In genomic region chr5:5140051-5141010, GRCh38 we compare ENCODE assay signal across 11 cellular contexts. TPM values are rescaled to one million over a fixed set of nuclear protein-coding genes. Genes with fewer than 3 reads are reported as not detected.
DNase-seq lines count a peak whose midpoint lies in the region; ATAC-seq and TF ChIP-seq lines count a peak whose summit lies in the region.
"Had no signal": no experiment of that assay in that cellular context is flagged by ENCODE, and none has a peak within 500 bp of the region (broad histone marks: within the 10 kb centered on the region; RNA-seq: fewer than 3 reads in every experiment).

Gene ADAMTS16 (plus strand): TSS chr5:5140330. CDS start chr5:5140468, 138 bp downstream.

- 1 to 3% methylated on average over 13 to 30 of the region's 97 CpGs for WGBS in esophagus squamous epithelium, 2 donors
- WGBS in gastroesophageal sphincter (ENCODE audit: low coverage in 1 of 2), 2 donors: 0 to 2% methylated on average over 13 to 26 of the region's 97 CpGs

- peaks cover 16% of the 10 kb centered on the region for H3K4me1 ChIP-seq in Caco-2
- H3K4me1 ChIP-seq in esophagus squamous epithelium: peaks cover 9 to 22% (median 10%) of the 10 kb centered on the region in 3 donors
- peaks cover 0 to 24% (median 14%) of the 10 kb centered on the region in 3 donors for H3K4me1 ChIP-seq in gastroesophageal sphincter

- H3K27me3 Mint-ChIP-seq in Caco-2 (ENCODE audit: insufficient read depth, unreplicated experiment) (no peaks in the 10 kb centered on the region), osteocyte (ENCODE audit: unreplicated experiment) (peaks cover 36% of the 10 kb centered on the region)

- no peak for TF ChIP-seq POLR2A in esophagus squamous epithelium (IDR thresholded peaks at IDR 0.05)
- TF ChIP-seq POLR2A in gastroesophageal sphincter (IDR thresholded peaks at IDR 0.05): no peak

- POLR2A ChIA-PET in Caco-2 (lab: Charles Lee): no interaction called here

- no peak for TF ChIP-seq EP300 in gastroesophageal sphincter (IDR thresholded peaks at IDR 0.05)

- no peak within 1 kb of the TSS for H3K27ac ChIP-seq in esophagus squamous epithelium
- H3K27ac ChIP-seq in gastroesophageal sphincter: peak within 1 kb of the TSS in 1 of 4 donors; percentile 37
- H3K27ac ChIP-seq: SK-N-MC had no signal

- H3K36me3 Mint-ChIP-seq in Caco-2 (ENCODE audit: insufficient read depth, unreplicated experiment) (no peaks in the 10 kb centered on the region), osteocyte (ENCODE audit: unreplicated experiment) (no peaks in the 10 kb centered on the region)

- ATAC-seq in GM18498 (IDR thresholded peaks at IDR 0.05; ENCODE audit: unreplicated experiment) (no peak), gastroesophageal sphincter (no peak), HG02798 (IDR thresholded peaks at IDR 0.05; ENCODE audit: poor library complexity, unreplicated experiment) (no peak)

- H3K4me3 ChIP-seq in Caco-2 (ENCODE audit: low read depth, low read length): no peak within 1 kb of the TSS
- H3K4me3 ChIP-seq in esophagus squamous epithelium: peak within 1 kb of the TSS in 3 of 4 donors; percentile 14 to 51 (median 36)
- peak within 1 kb of the TSS in 1 of 2 donors; percentile 44 for H3K4me3 ChIP-seq in gastroesophageal sphincter
- H3K4me3 ChIP-seq: SK-N-MC had no signal

- H3K27me3 ChIP-seq in Caco-2 (replicated peaks; ENCODE audit: control insufficient read depth, insufficient read depth, low read length) (no peaks in the 10 kb centered on the region), esophagus squamous epithelium (peaks cover 0 to 49% (median 10%) of the 10 kb centered on the region in 4 donors), gastroesophageal sphincter (peaks cover 62% of the 10 kb centered on the region)

- H3K27ac Mint-ChIP-seq in Caco-2 (ENCODE audit: unreplicated experiment): peak within 1 kb of the TSS; percentile 29
- no peak within 1 kb of the TSS for H3K27ac Mint-ChIP-seq in osteocyte (ENCODE audit: unreplicated experiment)
- H3K27ac Mint-ChIP-seq: activated T-helper 2 cell treated with anti-CD3 and anti-CD28 coated beads, Interferon-gamma antibody, Interleukin-2, Interleukin-4, amounts not matched to agents 10 μg/mL and 5 μg/mL and 100 μg/mL, durations not matched to agents 14 hours and 24 hours and 36 hours had no signal

- intact Hi-C loops in Caco-2 (cut with micrococcal nuclease; ENCODE audit: unreplicated experiment): loop anchor here (1.0 kb wide), 2 partner anchors 261 to 279 kb away; no protein-coding TSS in a partner anchor
- intact Hi-C loops in esophagus squamous epithelium (cut with DNase I): loop anchor here (5.0 kb wide), 2 partner anchors 257 to 277 kb away; no protein-coding TSS in a partner anchor

- BruUV-seq in Caco-2 (replicated peaks; lab: Mats Ljungman, UMichigan): no TSS peak

- no peak for DNase-seq in Caco-2
- peak; percentile 36 for DNase-seq in NCI-H128 (lab: John Stamatoyannopoulos, UW; ENCODE audit: unreplicated experiment)
- no peak for DNase-seq in esophagus squamous epithelium (lab: John Stamatoyannopoulos, UW)
- DNase-seq in osteocyte (ENCODE audit: extremely low spot score, unreplicated experiment): no peak
- DNase-seq in activated CD4-positive, alpha-beta T cell treated with anti-CD3 and anti-CD28 coated beads for 4 hours: no peak
- DNase-seq: stimulated activated CD4-positive, alpha-beta T cell treated with anti-CD3 and anti-CD28 coated beads, Interleukin-2, amount 100 ng/mL, for 48 hours had no signal

- TF ChIP-seq CTCF in Caco-2 (IDR thresholded peaks at IDR 0.05; ENCODE audit: insufficient read depth in 1 of 2, low read depth in 1 of 2, low read length in 1 of 2, severe bottlenecking in 1 of 2, unreplicated experiment in 1 of 2): no peak
- TF ChIP-seq CTCF in esophagus squamous epithelium (IDR thresholded peaks at IDR 0.05): no peak
- no peak for TF ChIP-seq CTCF in osteocyte (IDR thresholded peaks at IDR 0.05)
- TF ChIP-seq CTCF in gastroesophageal sphincter (IDR thresholded peaks at IDR 0.05): no peak

- H3K9me3 ChIP-seq in Caco-2: no peaks in the 10 kb centered on the region
- no peaks in the 10 kb centered on the region for H3K9me3 ChIP-seq in esophagus squamous epithelium
- H3K9me3 ChIP-seq in gastroesophageal sphincter: no peaks in the 10 kb centered on the region

- CTCF ChIA-PET in Caco-2 (lab: Charles Lee): no interaction called here

- no peaks in the 10 kb centered on the region for H3K9me3 Mint-ChIP-seq in Caco-2 (ENCODE audit: unreplicated experiment)
- H3K9me3 Mint-ChIP-seq in osteocyte (ENCODE audit: unreplicated experiment): no peaks in the 10 kb centered on the region
- H3K9me3 Mint-ChIP-seq: activated T-helper 2 cell treated with anti-CD3 and anti-CD28 coated beads, Interferon-gamma antibody, Interleukin-2, Interleukin-4, amounts not matched to agents 10 μg/mL and 5 μg/mL and 100 μg/mL, durations not matched to agents 14 hours and 24 hours and 36 hours had no signal

- peaks cover 9% of the 10 kb centered on the region for H3K4me1 Mint-ChIP-seq in Caco-2 (ENCODE audit: low read depth, unreplicated experiment)
- peaks cover 9% of the 10 kb centered on the region for H3K4me1 Mint-ChIP-seq in osteocyte (ENCODE audit: unreplicated experiment)

- no peak within 1 kb of the TSS for H3K4me3 Mint-ChIP-seq in Caco-2 (ENCODE audit: unreplicated experiment)
- H3K4me3 Mint-ChIP-seq in osteocyte (ENCODE audit: unreplicated experiment): peak within 1 kb of the TSS; percentile 50

- H3K36me3 ChIP-seq in Caco-2 (ENCODE audit: control insufficient read depth, insufficient read depth, low read length) (no peaks in the 10 kb centered on the region), esophagus squamous epithelium (no peaks in the 10 kb centered on the region), gastroesophageal sphincter (no peaks in the 10 kb centered on the region)

RNA-seq across cellular contexts. Expression of gene ADAMTS16, which starts in this region (rescaled TPM):
- total RNA-seq in Caco-2 (2022) (0.11 TPM in 1 of 2 replicates, not detected in the other), esophagus squamous epithelium (under 1 TPM in 1 of 4 donors, not detected in 3; 0.19 TPM), osteocyte (not detected in 2 replicates), gastroesophageal sphincter (under 1 TPM in 2 of 4 donors, not detected in 2; 0.27 to 0.94 TPM)
- total RNA-seq: activated T-helper 2 cell treated with anti-CD3 and anti-CD28 coated beads, Interferon-gamma antibody, Interleukin-2, Interleukin-4, amounts not matched to agents 10 μg/mL and 5 μg/mL and 100 μg/mL, durations not matched to agents 14 hours and 24 hours and 36 hours had no signal
